Comparison of ENCODE assay signal across 33 cellular contexts in genomic region chr15:93086791-93087190, GRCh38. TPM values are rescaled to one million over a fixed set of nuclear protein-coding genes. Genes with fewer than 3 reads are reported as not detected.
DNase-seq lines count a peak whose midpoint lies in the region; ATAC-seq and TF ChIP-seq lines count a peak whose summit lies in the region.
"Had no signal": no experiment of that assay in that cellular context is flagged by ENCODE, and none has a peak within 500 bp of the region (broad histone marks: within the 10 kb centered on the region; RNA-seq: fewer than 3 reads in every experiment).

No MANE protein-coding gene starts in this region.

- H3K27ac ChIP-seq in gastroesophageal sphincter: peak overlapping the region; percentile 76 to 97 (median 86)
- H3K27ac ChIP-seq in neural progenitor cell: no peak overlapping the region
- H3K27ac ChIP-seq in transverse colon: peak overlapping the region; percentile 67 to 88 (median 76)
- H3K27ac ChIP-seq: 22Rv1, GM23248, left lung, tibial artery had no signal

- H3K4me2 ChIP-seq in neural progenitor cell: peak overlapping the region; percentile 97

- H4K20me1 ChIP-seq in neural progenitor cell (ENCODE audit: low read depth): peaks cover 60% of the 10 kb centered on the region

- H3K27me3 Mint-ChIP-seq in activated naive CD8-positive, alpha-beta T cell: peaks cover 54% of the 10 kb centered on the region
- peaks cover 65% of the 10 kb centered on the region for H3K27me3 Mint-ChIP-seq in activated naive CD8-positive, alpha-beta T cell treated with anti-CD3 and anti-CD28 coated beads, Interleukin-2, amount 50 U/mL, for 24 hours
- H3K27me3 Mint-ChIP-seq in neural progenitor cell (ENCODE audit: insufficient read depth, low read depth): peaks cover 5% of the 10 kb centered on the region

- no peaks in the 10 kb centered on the region for H3K9me3 ChIP-seq in gastroesophageal sphincter
- no peaks in the 10 kb centered on the region for H3K9me3 ChIP-seq in neural progenitor cell (ENCODE audit: low read depth)
- H3K9me3 ChIP-seq in transverse colon: no peaks in the 10 kb centered on the region
- H3K9me3 ChIP-seq: left lung, tibial artery had no signal

- no peaks in the 10 kb centered on the region for H3K36me3 Mint-ChIP-seq in activated naive CD8-positive, alpha-beta T cell
- H3K36me3 Mint-ChIP-seq in activated naive CD8-positive, alpha-beta T cell treated with anti-CD3 and anti-CD28 coated beads, Interleukin-2, amount 50 U/mL, for 24 hours (ENCODE audit: low read depth): no peaks in the 10 kb centered on the region
- peaks cover 28% of the 10 kb centered on the region for H3K36me3 Mint-ChIP-seq in neural progenitor cell
- H3K36me3 Mint-ChIP-seq: activated CD8-positive, alpha-beta memory T cell treated with anti-CD3 and anti-CD28 coated beads, Interleukin-2, amount 10 ng/mL, durations not matched to agents 7 days and 5 days had no signal

- no peak for TF ChIP-seq CTCF in gastroesophageal sphincter (IDR thresholded peaks at IDR 0.05)
- TF ChIP-seq CTCF in neural progenitor cell (IDR thresholded peaks at IDR 0.05): no peak
- no peak for TF ChIP-seq CTCF in transverse colon (IDR thresholded peaks at IDR 0.05)

- H3K36me3 ChIP-seq in gastroesophageal sphincter (no peaks in the 10 kb centered on the region), neural progenitor cell (no peaks in the 10 kb centered on the region), transverse colon (no peaks in the 10 kb centered on the region)
- H3K36me3 ChIP-seq: left lung, tibial artery had no signal

- H3K4me3 Mint-ChIP-seq in activated naive CD8-positive, alpha-beta T cell: peak overlapping the region; percentile 35
- no peak overlapping the region for H3K4me3 Mint-ChIP-seq in activated naive CD8-positive, alpha-beta T cell treated with anti-CD3 and anti-CD28 coated beads, Interleukin-2, amount 50 U/mL, for 24 hours
- H3K4me3 Mint-ChIP-seq in neural progenitor cell: peak overlapping the region; percentile 94
- H3K4me3 Mint-ChIP-seq: activated CD8-positive, alpha-beta memory T cell treated with anti-CD3 and anti-CD28 coated beads, Interleukin-2, amount 10 ng/mL, durations not matched to agents 7 days and 5 days; activated T-cell treated with anti-CD3 and anti-CD28 coated beads, Interleukin-2, amount 50 U/mL, for 4 hours; central memory CD8-positive, alpha-beta T cell; dendritic cell treated with granulocyte-macrophage colony-stimulating factor and Interleukin-4, amounts not matched to agents 40 ng/mL and 50 ng/mL, for 4 days; T-helper 1 cell treated with Interleukin-12 subunit alpha and Interleukin-12 subunit beta and Interleukin-4 antibody, amounts not matched to agents 30 μg/mL and 1 μg/mL, for 36 hours had no signal

- no peak for DNase-seq in activated naive CD8-positive, alpha-beta T cell treated with anti-CD3 and anti-CD28 coated beads, Interleukin-2, amount 50 U/mL, for 24 hours
- DNase-seq in neural progenitor cell (ENCODE audit: low spot score): no peak
- no peak for DNase-seq in transverse colon
- DNase-seq in cerebellum (ENCODE audit: low spot score): no peak
- no peak for DNase-seq in midbrain (lab: John Stamatoyannopoulos, UW)
- DNase-seq: activated CD4-positive, alpha-beta T cell treated with anti-CD3 and anti-CD28 coated beads, Interleukin-2, amount 50 U/mL, for 4 hours; activated CD8-positive, alpha-beta memory T cell treated with anti-CD3 and anti-CD28 coated beads, Interleukin-2, amount 10 ng/mL, durations not matched to agents 7 days and 5 days; activated gamma-delta T cell; activated T-cell treated with anti-CD3 and anti-CD28 coated beads, Interleukin-2, amount 50 U/mL, for 4 hours; Calu3; DMS79 treated with DMSO at 0.1 percent for 48 hours; GM23248; Kasumi-1; left lung; mesendoderm; naive thymus-derived CD4-positive, alpha-beta T cell; NCI-H1436 treated with DMSO at 0.1 percent for 48 hours; NCI-H2107; NCI-H345; NCI-H748 treated with DMSO at 0.1 percent for 48 hours; Right ventricle myocardium superior; stimulated activated CD4-positive, alpha-beta T cell treated with anti-CD3 and anti-CD28 coated beads, Interleukin-12 subunit alpha, Interleukin-12 subunit beta, amount 100 ng/mL, for 4 hours; stimulated activated CD4-positive, alpha-beta T cell treated with anti-CD3 and anti-CD28 coated beads, Interleukin-4, amount 100 ng/mL, for 1 hour; tibial artery had no signal

- peaks cover 11% of the 10 kb centered on the region for H3K4me1 Mint-ChIP-seq in activated naive CD8-positive, alpha-beta T cell (ENCODE audit: low read depth)
- H3K4me1 Mint-ChIP-seq in activated naive CD8-positive, alpha-beta T cell treated with anti-CD3 and anti-CD28 coated beads, Interleukin-2, amount 50 U/mL, for 24 hours: peaks cover 13% of the 10 kb centered on the region
- peaks cover 50% of the 10 kb centered on the region for H3K4me1 Mint-ChIP-seq in neural progenitor cell

- intact Hi-C loops in transverse colon (cut with DNase I; ENCODE audit: low total_unique reads): loop anchor here (5.0 kb wide), 1 partner anchor 891 kb away; no protein-coding TSS in a partner anchor

- peaks cover 83% of the 10 kb centered on the region for H3K79me2 ChIP-seq in neural progenitor cell (ENCODE audit: low read depth)

- no peak for TF ChIP-seq POLR2A in gastroesophageal sphincter (IDR thresholded peaks at IDR 0.05)
- no peak for TF ChIP-seq POLR2A in transverse colon (IDR thresholded peaks at IDR 0.05)

- peaks cover 14% of the 10 kb centered on the region for H3K27me3 ChIP-seq in gastroesophageal sphincter
- H3K27me3 ChIP-seq in neural progenitor cell: no peaks in the 10 kb centered on the region
- peaks cover 87% of the 10 kb centered on the region for H3K27me3 ChIP-seq in transverse colon

- no peaks in the 10 kb centered on the region for H3K9me3 Mint-ChIP-seq in activated naive CD8-positive, alpha-beta T cell (ENCODE audit: low read depth)
- no peaks in the 10 kb centered on the region for H3K9me3 Mint-ChIP-seq in activated naive CD8-positive, alpha-beta T cell treated with anti-CD3 and anti-CD28 coated beads, Interleukin-2, amount 50 U/mL, for 24 hours
- H3K9me3 Mint-ChIP-seq in neural progenitor cell: peaks cover 8% of the 10 kb centered on the region
- H3K9me3 Mint-ChIP-seq: activated T-cell treated with anti-CD3 and anti-CD28 coated beads, Interleukin-2, amount 50 U/mL, for 4 hours; central memory CD8-positive, alpha-beta T cell; dendritic cell treated with granulocyte-macrophage colony-stimulating factor and Interleukin-4, amounts not matched to agents 40 ng/mL and 50 ng/mL, for 4 days; naive thymus-derived CD4-positive, alpha-beta T cell; T-helper 1 cell treated with Interleukin-12 subunit alpha and Interleukin-12 subunit beta and Interleukin-4 antibody, amounts not matched to agents 30 μg/mL and 1 μg/mL, for 36 hours had no signal

- no peak overlapping the region for H3K9ac ChIP-seq in neural progenitor cell
- H3K9ac ChIP-seq: GM23248 had no signal

- 0 to 17% methylated on average over 1 to 2 of the region's 2 CpGs for WGBS in gastroesophageal sphincter (ENCODE audit: low coverage in 1 of 2), 2 donors
- 36% methylated on average over 2 of the region's 2 CpGs; no CpG with 5 or more reads in 1 of the 2 donors for WGBS in transverse colon (ENCODE audit: low coverage in 1 of 2), 2 donors

- H3F3A ChIP-seq in neural progenitor cell (ENCODE audit: low read depth): peaks cover 35% of the 10 kb centered on the region

- H2AFZ ChIP-seq in neural progenitor cell (replicated peaks): no peak overlapping the region
- H2AFZ ChIP-seq: GM23248 had no signal

- no peak overlapping the region for H3K27ac Mint-ChIP-seq in activated naive CD8-positive, alpha-beta T cell
- H3K27ac Mint-ChIP-seq in activated naive CD8-positive, alpha-beta T cell treated with anti-CD3 and anti-CD28 coated beads, Interleukin-2, amount 50 U/mL, for 24 hours: no peak overlapping the region
- peak overlapping the region; percentile 85 for H3K27ac Mint-ChIP-seq in neural progenitor cell
- H3K27ac Mint-ChIP-seq: activated CD8-positive, alpha-beta memory T cell treated with anti-CD3 and anti-CD28 coated beads, Interleukin-2, amount 10 ng/mL, durations not matched to agents 7 days and 5 days; dendritic cell treated with granulocyte-macrophage colony-stimulating factor and Interleukin-4, amounts not matched to agents 40 ng/mL and 50 ng/mL, for 4 days; naive thymus-derived CD4-positive, alpha-beta T cell; T-helper 1 cell treated with Interleukin-12 subunit alpha and Interleukin-12 subunit beta and Interleukin-4 antibody, amounts not matched to agents 30 μg/mL and 1 μg/mL, for 36 hours had no signal

- H3K4me3 ChIP-seq in gastroesophageal sphincter (peak overlapping the region in 1 of 2 donors; percentile 66), neural progenitor cell (peak overlapping the region; percentile 99), transverse colon (peak overlapping the region in 1 of 4 donors; percentile 55)
- H3K4me3 ChIP-seq: GM23248, left lung, tibial artery had no signal

- in situ Hi-C loops in transverse colon (cut with MboI; ENCODE audit: low pct_ligation_motif_present in 1 of 4, low pct_unique_long_range_greater_than_20kb in 1 of 4, low sequenced_read_pairs in 3 of 4): loop anchor here in 3 of 4 donors (25.0 kb wide), 1 partner anchor 901 kb away; no protein-coding TSS in a partner anchor

- ATAC-seq in activated naive CD8-positive, alpha-beta T cell treated with anti-CD3 and anti-CD28 coated beads, Interleukin-2, amount 50 U/mL, for 24 hours: no peak
- ATAC-seq in gastroesophageal sphincter: no peak
- ATAC-seq in GM18511 (IDR thresholded peaks at IDR 0.05; ENCODE audit: unreplicated experiment): no peak
- ATAC-seq: activated CD8-positive, alpha-beta memory T cell treated with anti-CD3 and anti-CD28 coated beads, Interleukin-2, amount 10 ng/mL, durations not matched to agents 7 days and 5 days; activated T-cell treated with anti-CD3 and anti-CD28 coated beads, Interleukin-2, amount 50 U/mL, for 4 hours; left lung; naive thymus-derived CD4-positive, alpha-beta T cell; Panc1; SK-N-SH treated with all-trans-retinoic acid at 6 μM for 48 hours had no signal

- no peak for TF ChIP-seq EP300 in gastroesophageal sphincter (IDR thresholded peaks at IDR 0.05)
- TF ChIP-seq EP300 in transverse colon (IDR thresholded peaks at IDR 0.05; ENCODE audit: low read depth): no peak

- H3K4me1 ChIP-seq in gastroesophageal sphincter: peaks cover 8 to 89% (median 15%) of the 10 kb centered on the region in 3 donors
- peaks cover 68% of the 10 kb centered on the region for H3K4me1 ChIP-seq in neural progenitor cell
- H3K4me1 ChIP-seq in transverse colon: peaks cover 4 to 35% (median 11%) of the 10 kb centered on the region in 4 donors

RNA-seq across cellular contexts. Expression of gene RGMA, which starts 2.2 kb away (rescaled TPM):
- total RNA-seq in gastroesophageal sphincter (100 to 1,000 TPM in 2 of 4 donors, 10 to 100 TPM in 2; 99.0 to 307 (median 112) TPM), neural progenitor cell (ENCODE audit: low replicate concordance) (41.4 and 85.1 TPM in 2 replicates), transverse colon (10 to 100 TPM in 2 of 4 donors, 1 to 10 TPM in 2; 8.6 to 53.3 (median 20.6) TPM), cerebellum (26.3 TPM)
